9 cellular contexts compared by ENCODE assay signal in genomic region chr5:10602031-10602806, GRCh38. TPM values are rescaled to one million over a fixed set of nuclear protein-coding genes. Genes with fewer than 3 reads are reported as not detected.
A peak's percentile ranks its signal among the peaks of the same experiment; 100 is the strongest.
DNase-seq lines count a peak whose midpoint lies in the region; ATAC-seq, FAIRE-seq and TF ChIP-seq lines count a peak whose summit lies in the region.
"Had no signal": no experiment of that assay in that cellular context is flagged by ENCODE, and none has a peak within 500 bp of the region (broad histone marks: within the 10 kb centered on the region; RNA-seq: fewer than 3 reads in every experiment).

No MANE protein-coding gene starts in this region.

- in situ Hi-C loops in Panc1 (cut with HindIII; ENCODE audit: low pct_unique_long_range_greater_than_20kb, low sequenced_read_pairs): no loop called here

- no peaks in the 10 kb centered on the region for H3K9me3 ChIP-seq in A549
- H3K9me3 ChIP-seq in Panc1 (ENCODE audit: control insufficient read depth, insufficient read depth, low read depth, low read length): no peaks in the 10 kb centered on the region
- H3K9me3 ChIP-seq in neutrophil: no peaks in the 10 kb centered on the region

- no peak for TF ChIP-seq RAD21 in A549 (conservative IDR thresholded peaks at IDR 0.05 in 1 of 2, IDR thresholded peaks at IDR 0.05 in 1 of 2)

- H3K27ac ChIP-seq in A549 (peak overlapping the region; percentile 77 to 87), Panc1 (ENCODE audit: low read length) (peak overlapping the region; percentile 78), neutrophil (peak overlapping the region; percentile 49)

- H3K4me3 Mint-ChIP-seq in activated T-helper 17 cell treated with anti-CD3 and anti-CD28 coated beads, Interleukin-2, amount 50 U/mL, for 72 hours: no peak overlapping the region
- H3K4me3 Mint-ChIP-seq in stimulated activated naive CD8-positive, alpha-beta T cell treated with anti-CD3 and anti-CD28 coated beads, Interleukin-15, amount 100 ng/mL, for 72 hours: no peak overlapping the region

- TF ChIP-seq POLR2A in A549 (IDR thresholded peaks at IDR 0.05; ENCODE audit: low read length): no peak

- peaks cover 16% of the 10 kb centered on the region for H3K4me1 Mint-ChIP-seq in activated T-helper 17 cell treated with anti-CD3 and anti-CD28 coated beads, Interleukin-2, amount 50 U/mL, for 72 hours
- peaks cover 31% of the 10 kb centered on the region for H3K4me1 Mint-ChIP-seq in stimulated activated naive CD8-positive, alpha-beta T cell treated with anti-CD3 and anti-CD28 coated beads, Interleukin-15, amount 100 ng/mL, for 72 hours

- no peaks in the 10 kb centered on the region for H3K27me3 Mint-ChIP-seq in activated T-helper 17 cell treated with anti-CD3 and anti-CD28 coated beads, Interleukin-2, amount 50 U/mL, for 72 hours
- peaks cover 4% of the 10 kb centered on the region for H3K27me3 Mint-ChIP-seq in stimulated activated naive CD8-positive, alpha-beta T cell treated with anti-CD3 and anti-CD28 coated beads, Interleukin-15, amount 100 ng/mL, for 72 hours
- H3K27me3 Mint-ChIP-seq: memory B cell had no signal

- no peaks in the 10 kb centered on the region for H3K36me3 ChIP-seq in Panc1 (ENCODE audit: control insufficient read depth, insufficient read depth, low read length)
- H3K36me3 ChIP-seq in neutrophil: no peaks in the 10 kb centered on the region

- peak overlapping the region; percentile 18; the same call in 1 of the 3 replicates for H3K4me3 ChIP-seq in A549
- no peak overlapping the region for H3K4me3 ChIP-seq in Panc1 (ENCODE audit: low read depth in 2 of 2, low read length in 2 of 2)
- peak overlapping the region; percentile 30 for H3K4me3 ChIP-seq in epithelial cell of proximal tubule (ENCODE audit: low read depth, low read length)
- H3K4me3 ChIP-seq in neutrophil (ENCODE audit: low read depth in 1 of 2, low read length in 1 of 2): no peak overlapping the region

- DNase-seq in A549 (ENCODE audit: low read depth in 1 of 2, low spot score in 1 of 2) (no peak), Panc1 (ENCODE audit: low read depth, low spot score) (no peak), epithelial cell of proximal tubule (ENCODE audit: low read depth) (no peak), NCI-H1436 treated with DMSO at 0.1 percent for 48 hours (lab: John Stamatoyannopoulos, UW) (no peak), DMS53 (lab: John Stamatoyannopoulos, UW) (no peak)
- no peak for DNase-seq in stimulated activated naive CD8-positive, alpha-beta T cell treated with anti-CD3 and anti-CD28 coated beads, Interleukin-15, amount 100 ng/mL, for 72 hours

- FAIRE-seq in A549 (lab: Jason Lieb, UNC): no peak

- no peak for TF ChIP-seq EP300 in A549 (IDR thresholded peaks at IDR 0.05)

- ATAC-seq in A549: peak; percentile 35 to 42
- peak; percentile 17; the same call in 1 of the 2 replicates for ATAC-seq in Panc1
- no peak for ATAC-seq in activated T-helper 17 cell treated with anti-CD3 and anti-CD28 coated beads, Interleukin-2, amount 50 U/mL, for 72 hours (replicated peaks)
- ATAC-seq in stimulated activated naive CD8-positive, alpha-beta T cell treated with anti-CD3 and anti-CD28 coated beads, Interleukin-15, amount 100 ng/mL, for 72 hours: no peak

- H3K4me1 ChIP-seq in A549: peaks cover 36% of the 10 kb centered on the region
- H3K4me1 ChIP-seq in Panc1 (ENCODE audit: control insufficient read depth, insufficient read depth, low read length): peaks cover 26% of the 10 kb centered on the region
- peaks cover 30 to 54% of the 10 kb centered on the region in 2 experiments for H3K4me1 ChIP-seq in neutrophil (ENCODE audit: control insufficient read depth in 1 of 2, insufficient read depth in 1 of 2, low read depth in 1 of 2, low read length in 1 of 2)

- CTCF ChIA-PET in A549 (lab: Yijun Ruan, JAX) (interaction anchor here (1.0 to 2.7 kb wide), 5 partner anchors 22 to 156 kb away, joined by 3 to 17 read pairs (median 5); no protein-coding TSS in a partner anchor), Panc1 (lab: Charles Lee) (no interaction called here)

- H3K36me3 Mint-ChIP-seq in activated T-helper 17 cell treated with anti-CD3 and anti-CD28 coated beads, Interleukin-2, amount 50 U/mL, for 72 hours (ENCODE audit: low read depth): no peaks in the 10 kb centered on the region

- TF ChIP-seq CTCF in A549 (IDR thresholded peaks at IDR 0.05) (no peak), Panc1 (IDR thresholded peaks at IDR 0.05) (no peak), epithelial cell of proximal tubule (conservative IDR thresholded peaks at IDR 0.05; ENCODE audit: low read depth, low read length) (no peak), neutrophil (IDR thresholded peaks at IDR 0.05) (no peak)

- POLR2A ChIA-PET in A549 (lab: Yijun Ruan, JAX): no interaction called here
- POLR2A ChIA-PET in Panc1 (lab: Charles Lee): no interaction called here

- no TSS peak for BruUV-seq in Panc1 (replicated peaks; lab: Mats Ljungman, UMichigan)

- H3K27me3 ChIP-seq in Panc1 (ENCODE audit: control insufficient read depth, insufficient read depth, low read length): no peaks in the 10 kb centered on the region
- H3K27me3 ChIP-seq in neutrophil: no peaks in the 10 kb centered on the region

- 78% methylated on average over 15 of the region's 15 CpGs for WGBS in A549 (ENCODE audit: missing lambda C conversion rate)

- H3K4me2 ChIP-seq in A549: peak overlapping the region; percentile 78

- H3K27ac Mint-ChIP-seq in activated T-helper 17 cell treated with anti-CD3 and anti-CD28 coated beads, Interleukin-2, amount 50 U/mL, for 72 hours: no peak overlapping the region
- no peak overlapping the region for H3K27ac Mint-ChIP-seq in stimulated activated naive CD8-positive, alpha-beta T cell treated with anti-CD3 and anti-CD28 coated beads, Interleukin-15, amount 100 ng/mL, for 72 hours
- H3K27ac Mint-ChIP-seq: memory B cell had no signal

- intact Hi-C loops in Panc1 (cut with micrococcal nuclease; ENCODE audit: unreplicated experiment): no loop called here

- no peaks in the 10 kb centered on the region for H3K9me3 Mint-ChIP-seq in activated T-helper 17 cell treated with anti-CD3 and anti-CD28 coated beads, Interleukin-2, amount 50 U/mL, for 72 hours
- H3K9me3 Mint-ChIP-seq in stimulated activated naive CD8-positive, alpha-beta T cell treated with anti-CD3 and anti-CD28 coated beads, Interleukin-15, amount 100 ng/mL, for 72 hours: no peaks in the 10 kb centered on the region
- H3K9me3 Mint-ChIP-seq: memory B cell had no signal

TF ChIP-seq in A549, 52 proteins besides CTCF, POLR2A, EP300 and RAD21:
- TF ChIP-seq EHF (CRISPR knock-in tag; IDR thresholded peaks at IDR 0.05) (no peak), SMC3 (IDR thresholded peaks at IDR 0.05) (no peak), HEYL (CRISPR knock-in tag; IDR thresholded peaks at IDR 0.05) (no peak), CHD2 (IDR thresholded peaks at IDR 0.05; ENCODE audit: low read length, partially characterized antibody) (no peak), USF2 (IDR thresholded peaks at IDR 0.05) (no peak), HOXB5 (CRISPR knock-in tag; IDR thresholded peaks at IDR 0.05) (no peak), TP53 (CRISPR knock-in tag; IDR thresholded peaks at IDR 0.05) (no peak), PBX3 (IDR thresholded peaks at IDR 0.05) (no peak), E2F6 (IDR thresholded peaks at IDR 0.05; ENCODE audit: borderline replicate concordance, low read depth) (no peak), EHMT2 (IDR thresholded peaks at IDR 0.05; ENCODE audit: low read depth) (no peak), CEBPB (IDR thresholded peaks at IDR 0.05) (no peak), PHF8 (IDR thresholded peaks at IDR 0.05; ENCODE audit: borderline replicate concordance, low read depth) (no peak), KDM5A (IDR thresholded peaks at IDR 0.05) (no peak), FOSB (CRISPR knock-in tag; IDR thresholded peaks at IDR 0.05) (no peak)

RNA-seq across cellular contexts. Expression of gene ANKRD33B, which starts 38.3 kb away (rescaled TPM):
- polyA plus RNA-seq in A549 (2011; rRNA removed) (6.9 and 8.2 TPM in 2 replicates), A549 (2017; fragmentation: RNase III; extraction: RNeasy Plus Mini Kit Qiagen cat#74134 plus additional on column Dnase treatment) (4.0 to 7.1 TPM (median 4.4 TPM) in 3 replicates)
- polyA plus RNA-seq in A549 (2012; cell fraction: cytosol; rRNA removed): 7.3 and 11.1 TPM in 2 replicates
- polyA plus RNA-seq in A549 (2012; cell fraction: nucleus; rRNA removed): 24.2 and 33.7 TPM in 2 replicates
- polyA minus RNA-seq in A549 (2011; rRNA and poly(A)+ RNA removed): 24.1 and 27.2 TPM in 2 replicates
- total RNA-seq in Panc1 (2021; ENCODE audit: unreplicated experiment) (19.1 TPM), epithelial cell of proximal tubule (2.3 and 3.9 TPM in 2 replicates)
- 7.7 TPM for polyA plus RNA-seq in Panc1 (2012; ENCODE audit: insufficient read length)
- 10 to 100 TPM in 1 of 2 donors, 1 to 10 TPM in 1; 7.8 to 12.2 TPM for total RNA-seq in activated T-helper 17 cell treated with anti-CD3 and anti-CD28 coated beads, Interleukin-2, amount 50 U/mL, for 72 hours

Comparison
In these comparisons a context has a peak if more than half of its experiments do, and no peak if none do; other contexts are left out.
1. ATAC-seq: peak in A549 (2 of 2) and Panc1 (single experiment); none in activated T-helper 17 cell treated with anti-CD3 and anti-CD28 coated beads, Interleukin-2, amount 50 U/mL, for 72 hours (single experiment) and stimulated activated naive CD8-positive, alpha-beta T cell treated with anti-CD3 and anti-CD28 coated beads, Interleukin-15, amount 100 ng/mL, for 72 hours (single experiment).
2. H3K4me3 ChIP-seq: peak in A549 (single experiment) and epithelial cell of proximal tubule (single experiment); none in Panc1 (0 of 2) and neutrophil (0 of 2).
3. Peak in every context shown above with its lines, with median percentiles within 50 percentile points of each other: H3K27ac ChIP-seq.